In the genomic region with DNA sequence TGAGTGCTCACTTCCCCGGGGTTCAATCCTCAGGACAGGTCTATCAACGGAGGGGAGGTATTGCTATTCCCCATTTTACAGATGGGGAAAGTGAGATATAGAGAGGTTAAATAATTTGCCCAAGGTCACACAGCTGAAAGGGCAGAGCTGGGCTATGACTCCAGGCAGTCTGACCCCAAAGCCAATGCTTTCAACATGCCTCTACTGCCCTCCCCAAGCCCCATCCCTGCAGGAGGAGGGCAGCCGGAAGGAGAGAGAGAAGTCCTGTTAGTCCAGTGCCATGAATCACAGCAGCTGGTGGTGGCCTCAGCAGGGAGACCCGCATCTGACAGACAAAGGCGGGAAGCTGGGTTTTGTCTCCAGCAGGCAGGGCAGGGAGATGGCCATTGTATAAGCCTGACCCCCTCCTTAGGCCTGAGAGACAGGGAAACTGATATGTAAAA, we compare ENCODE assay signal across 12 cellular contexts. TPM values are rescaled to one million over a fixed set of nuclear protein-coding genes. Genes with fewer than 3 reads are reported as not detected.
DNase-seq lines count a peak whose midpoint lies in the region; ATAC-seq and TF ChIP-seq lines count a peak whose summit lies in the region.
"Had no signal": no experiment of that assay in that cellular context is flagged by ENCODE, and none has a peak within 500 bp of the region (broad histone marks: within the 10 kb centered on the region; RNA-seq: fewer than 3 reads in every experiment).

No MANE protein-coding gene starts in this region.

- no peaks in the 10 kb centered on the region for H3K9me3 Mint-ChIP-seq in nephron
- H3K9me3 Mint-ChIP-seq: memory B cell had no signal

- H3K36me3 Mint-ChIP-seq in nephron (ENCODE audit: low read depth) = no peaks in the 10 kb centered on the region
- H3K36me3 Mint-ChIP-seq: memory B cell had no signal

- DNase-seq in A172 (ENCODE audit: low spot score) = peak; percentile 69
- DNase-seq in M059J (ENCODE audit: low read depth) = peak; percentile 84
- no peak for DNase-seq in OCI-M1 (lab: John Stamatoyannopoulos, UW)
- DNase-seq in activated CD4-positive, CD25-positive, alpha-beta regulatory T cell (lab: John Stamatoyannopoulos, UW) = no peak
- DNase-seq: effector CD4-positive, alpha-beta T cell; KG1; SIG-M5 had no signal

- H3K4me1 ChIP-seq in duodenal mucosa (ENCODE audit: control insufficient read depth in 1 of 2, insufficient read depth in 2 of 2, low read length in 2 of 2) = peaks cover 4 to 13% of the 10 kb centered on the region in 2 donors

- H3K4me3 ChIP-seq in duodenal mucosa (ENCODE audit: low read depth in 1 of 2, low read length in 2 of 2) = no peak overlapping the region

- H3K9ac ChIP-seq in duodenal mucosa (ENCODE audit: low read depth in 1 of 2, low read length in 2 of 2) = no peak overlapping the region

- H3K27ac ChIP-seq in duodenal mucosa (ENCODE audit: low read depth, low read length) = peak overlapping the region; percentile 18

- no peaks in the 10 kb centered on the region for H3K36me3 ChIP-seq in duodenal mucosa (ENCODE audit: control insufficient read depth in 1 of 2, insufficient read depth in 2 of 2, low read length in 2 of 2)

- peaks cover 37% of the 10 kb centered on the region for H3K4me1 Mint-ChIP-seq in nephron

- H3K27ac Mint-ChIP-seq in nephron = peak overlapping the region; percentile 93 to 98 (median 96)
- H3K27ac Mint-ChIP-seq: memory B cell had no signal

- ATAC-seq in HG03571 (IDR thresholded peaks at IDR 0.05; ENCODE audit: unreplicated experiment) (no peak), HG03432 (IDR thresholded peaks at IDR 0.05; ENCODE audit: unreplicated experiment) (no peak)

- no peak for TF ChIP-seq CTCF in nephron (IDR thresholded peaks at IDR 0.05; ENCODE audit: unreplicated experiment in 3 of 3)

- no peaks in the 10 kb centered on the region for H3K9me3 ChIP-seq in duodenal mucosa (ENCODE audit: control insufficient read depth in 1 of 2, low read length in 2 of 2)

- H3K27me3 Mint-ChIP-seq in nephron (ENCODE audit: low read depth) = peaks cover 10% of the 10 kb centered on the region
- H3K27me3 Mint-ChIP-seq: memory B cell had no signal

- H3K27me3 ChIP-seq in duodenal mucosa (ENCODE audit: control insufficient read depth in 1 of 2, insufficient read depth in 2 of 2, low read length in 2 of 2) = peaks cover 0 to 3% of the 10 kb centered on the region in 2 donors

- H3K4me3 Mint-ChIP-seq in nephron = peak overlapping the region; percentile 33 to 66 (median 58)
- H3K4me3 Mint-ChIP-seq: memory B cell had no signal

RNA-seq across cellular contexts. Expression of a gene that starts 20.0 kb away (rescaled TPM):
- total RNA-seq in A172 (2014; rRNA removed; shearing (Covaris generic)) = 209 and 218 TPM in 2 replicates
- 612 and 621 TPM in 2 replicates for total RNA-seq in M059J (2014; rRNA removed; shearing (Covaris generic))

Comparison
In these comparisons a context has a peak if more than half of its experiments do, and no peak if none do; other contexts are left out.
1. DNase-seq: peak in A172 (single experiment) and M059J (single experiment); none in OCI-M1 (single experiment) and activated CD4-positive, CD25-positive, alpha-beta regulatory T cell (0 of 4).